In genomic region chr9:123647145-123647544, GRCh38 we compare ENCODE assay signal across 27 cellular contexts.
"Had no signal": no experiment of that assay in that cellular context is flagged by ENCODE, and none has a peak within 500 bp of the region (broad histone marks: within the 10 kb centered on the region; RNA-seq: fewer than 3 reads in every experiment).

No MANE protein-coding gene starts in this region.

- H3K27me3 ChIP-seq: neural progenitor cell, ovary, spleen, thyroid gland, tibial nerve, upper lobe of left lung, vagina had no signal

- H3K9me3 ChIP-seq: ovary, psoas muscle, spleen, thoracic aorta, thyroid gland, tibial nerve, vagina had no signal

- H3K4me3 ChIP-seq: neural progenitor cell, ovary, psoas muscle, skin epidermis, smooth muscle cell, spleen, thoracic aorta, thyroid gland, tibial nerve, upper lobe of left lung, vagina had no signal

- H3K27ac ChIP-seq: neural progenitor cell, ovary, parathyroid adenoma, psoas muscle, skin epidermis, spleen, thoracic aorta, thyroid gland, tibial nerve, upper lobe of left lung, vagina had no signal

- DNase-seq: natural killer cell; occipital lobe; ovary; posterior cingulate gyrus; psoas muscle; right cardiac atrium; spleen; stimulated activated CD4-positive, alpha-beta T cell treated with anti-CD3 and anti-CD28 coated beads, Interleukin-12 subunit alpha, Interleukin-12 subunit beta, amount 100 ng/mL, for 4 hours; stimulated activated CD4-positive, alpha-beta T cell treated with anti-CD3 and anti-CD28 coated beads, Interleukin-1b, Interleukin-23, amount 100 ng/mL, for 48 hours; stimulated activated CD4-positive, alpha-beta T cell treated with anti-CD3 and anti-CD28 coated beads, Interleukin-4, amount 100 ng/mL, for 1 hour; stimulated activated CD4-positive, alpha-beta T cell treated with anti-CD3 and anti-CD28 coated beads, Interleukin-4, amount 100 ng/mL, for 4 hours; stimulated activated CD8-positive, alpha-beta memory T cell treated with anti-CD3 and anti-CD28 coated beads, Interleukin-4, amount 100 ng/mL, for 48 hours; stimulated activated naive CD4-positive, alpha-beta T cell; stimulated activated naive CD8-positive, alpha-beta T cell treated with anti-CD3 and anti-CD28 coated beads, Interleukin-15, amount 100 ng/mL, for 72 hours; stimulated activated naive CD8-positive, alpha-beta T cell treated with anti-CD3 and anti-CD28 coated beads, Interleukin-15, Interleukin-2, amounts not matched to agents 100 U/mL and 50 U/mL, for 24 hours; thyroid gland; trophoblast cell; upper lobe of left lung had no signal

- H3K4me1 ChIP-seq: parathyroid adenoma, psoas muscle, vagina had no signal

- H3K36me3 ChIP-seq: neural progenitor cell, ovary, thoracic aorta, thyroid gland, vagina had no signal

- ATAC-seq: natural killer cell; psoas muscle; right cardiac atrium; sciatic nerve; stimulated activated memory B cell treated with anti-CD40 and anti-IgM and Interleukin-4, amounts not matched to agents 10 μg/mL and 1 μg/mL and 100 μg/mL, for 72 hours; stimulated activated naive CD8-positive, alpha-beta T cell treated with anti-CD3 and anti-CD28 coated beads, Interleukin-15, amount 100 ng/mL, for 72 hours; stimulated activated naive CD8-positive, alpha-beta T cell treated with anti-CD3 and anti-CD28 coated beads, Interleukin-15, Interleukin-2, amounts not matched to agents 100 U/mL and 50 U/mL, for 24 hours had no signal
